In the genomic region with DNA sequence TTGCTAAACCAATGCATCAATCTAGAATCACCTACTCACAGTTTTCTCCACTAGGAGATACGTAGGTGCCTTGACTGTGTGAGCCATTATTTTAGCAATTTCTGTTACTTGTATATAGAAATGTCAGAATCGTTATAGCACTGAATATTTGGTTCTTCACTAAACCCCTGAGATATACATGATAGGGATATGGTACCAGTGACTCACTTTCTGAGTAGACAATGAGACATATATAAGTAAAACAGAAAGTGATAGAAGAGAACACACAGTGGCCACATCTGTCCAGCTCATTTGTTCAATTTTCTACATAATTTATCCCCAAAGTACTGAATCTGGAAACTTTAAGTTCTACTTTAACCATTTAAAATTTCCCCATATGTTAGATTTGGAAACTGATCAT, we compare ENCODE assay signal across 17 cellular contexts.
DNase-seq lines count a peak whose midpoint lies in the region; ATAC-seq and TF ChIP-seq lines count a peak whose summit lies in the region.
"Had no signal": no experiment of that assay in that cellular context is flagged by ENCODE, and none has a peak within 500 bp of the region (broad histone marks: within the 10 kb centered on the region; RNA-seq: fewer than 3 reads in every experiment).

No MANE protein-coding gene starts in this region.

- H3K4me1 Mint-ChIP-seq in activated CD8-positive, alpha-beta memory T cell treated with anti-CD3 and anti-CD28 coated beads, Interleukin-2, amount 10 ng/mL, durations not matched to agents 7 days and 5 days: peaks cover 22% of the 10 kb centered on the region
- H3K4me1 Mint-ChIP-seq in stimulated activated effector memory CD8-positive, alpha-beta T cell treated with anti-CD3 and anti-CD28 coated beads, Interleukin-12 subunit alpha, Interleukin-12 subunit beta, amount 100 ng/mL, for 72 hours: peaks cover 61% of the 10 kb centered on the region
- H3K4me1 Mint-ChIP-seq in mesothelial cell of epicardium: no peaks in the 10 kb centered on the region

- no peak overlapping the region for H3K4me3 Mint-ChIP-seq in activated CD8-positive, alpha-beta memory T cell treated with anti-CD3 and anti-CD28 coated beads, Interleukin-2, amount 10 ng/mL, durations not matched to agents 7 days and 5 days
- peak overlapping the region; percentile 24 for H3K4me3 Mint-ChIP-seq in stimulated activated effector memory CD8-positive, alpha-beta T cell treated with anti-CD3 and anti-CD28 coated beads, Interleukin-12 subunit alpha, Interleukin-12 subunit beta, amount 100 ng/mL, for 72 hours
- no peak overlapping the region for H3K4me3 Mint-ChIP-seq in mesothelial cell of epicardium
- H3K4me3 Mint-ChIP-seq: CD8-positive, alpha-beta T cell had no signal

- H3K27me3 Mint-ChIP-seq in activated CD8-positive, alpha-beta memory T cell treated with anti-CD3 and anti-CD28 coated beads, Interleukin-2, amount 10 ng/mL, durations not matched to agents 7 days and 5 days: no peaks in the 10 kb centered on the region
- no peaks in the 10 kb centered on the region for H3K27me3 Mint-ChIP-seq in mesothelial cell of epicardium (ENCODE audit: low read depth)

- no peak for TF ChIP-seq CTCF in mesothelial cell of epicardium (IDR thresholded peaks at IDR 0.05; ENCODE audit: unreplicated experiment)

- peaks cover 28% of the 10 kb centered on the region for H3K9me3 Mint-ChIP-seq in activated CD8-positive, alpha-beta memory T cell treated with anti-CD3 and anti-CD28 coated beads, Interleukin-2, amount 10 ng/mL, durations not matched to agents 7 days and 5 days (ENCODE audit: low read depth)
- peaks cover 8% of the 10 kb centered on the region for H3K9me3 Mint-ChIP-seq in stimulated activated effector memory CD8-positive, alpha-beta T cell treated with anti-CD3 and anti-CD28 coated beads, Interleukin-12 subunit alpha, Interleukin-12 subunit beta, amount 100 ng/mL, for 72 hours
- H3K9me3 Mint-ChIP-seq in mesothelial cell of epicardium: peaks cover 47% of the 10 kb centered on the region

- CTCF ChIA-PET in activated CD8-positive, alpha-beta memory T cell treated with anti-CD3 and anti-CD28 coated beads, Interleukin-2, amount 10 ng/mL, durations not matched to agents 7 days and 5 days (lab: Charles Lee): interaction anchor here (1.8 kb wide), 1 partner anchor 11 kb away, joined by 4 read pairs; no protein-coding TSS in a partner anchor

- peak; percentile 83 for ATAC-seq in activated CD8-positive, alpha-beta memory T cell treated with anti-CD3 and anti-CD28 coated beads, Interleukin-2, amount 10 ng/mL, durations not matched to agents 7 days and 5 days
- ATAC-seq in GM18867 (IDR thresholded peaks at IDR 0.05; ENCODE audit: unreplicated experiment) (peak; percentile 72), HG03432 (IDR thresholded peaks at IDR 0.05; ENCODE audit: unreplicated experiment) (peak; percentile 49), GM21576 (IDR thresholded peaks at IDR 0.05; ENCODE audit: unreplicated experiment) (no peak)
- peak; percentile 98 for ATAC-seq in stimulated activated effector memory CD8-positive, alpha-beta T cell treated with anti-CD3 and anti-CD28 coated beads, Interleukin-12 subunit alpha, Interleukin-12 subunit beta, amount 100 ng/mL, for 72 hours
- ATAC-seq: CD8-positive, alpha-beta T cell; HepG2; Panc1 had no signal

- peaks cover 54% of the 10 kb centered on the region for H3K36me3 Mint-ChIP-seq in activated CD8-positive, alpha-beta memory T cell treated with anti-CD3 and anti-CD28 coated beads, Interleukin-2, amount 10 ng/mL, durations not matched to agents 7 days and 5 days
- H3K36me3 Mint-ChIP-seq in stimulated activated effector memory CD8-positive, alpha-beta T cell treated with anti-CD3 and anti-CD28 coated beads, Interleukin-12 subunit alpha, Interleukin-12 subunit beta, amount 100 ng/mL, for 72 hours: peaks cover 87% of the 10 kb centered on the region
- H3K36me3 Mint-ChIP-seq in mesothelial cell of epicardium: no peaks in the 10 kb centered on the region

- no peak for DNase-seq in activated CD8-positive, alpha-beta memory T cell treated with anti-CD3 and anti-CD28 coated beads, Interleukin-2, amount 10 ng/mL, durations not matched to agents 7 days and 5 days
- no peak for DNase-seq in activated CD8-positive, alpha-beta memory T cell treated with anti-CD3 and anti-CD28 coated beads for 24 hours
- DNase-seq in stimulated activated effector memory CD8-positive, alpha-beta T cell treated with anti-CD3 and anti-CD28 coated beads, Interleukin-12 subunit alpha, Interleukin-12 subunit beta, amount 100 ng/mL, for 72 hours (ENCODE audit: low spot score in 2 of 2): no peak
- no peak for DNase-seq in mesothelial cell of epicardium (ENCODE audit: low spot score in 2 of 2, unreplicated experiment in 2 of 2)
- DNase-seq: Calu3; CD8-positive, alpha-beta T cell; GM23248; KBM-7; NCI-H1105; NCI-H2081 treated with DMSO at 0.1 percent for 48 hours; NCI-H446 treated with DMSO at 0.1 percent for 48 hours; NCI-H69 had no signal

- no peak overlapping the region for H3K27ac Mint-ChIP-seq in activated CD8-positive, alpha-beta memory T cell treated with anti-CD3 and anti-CD28 coated beads, Interleukin-2, amount 10 ng/mL, durations not matched to agents 7 days and 5 days
- H3K27ac Mint-ChIP-seq in stimulated activated effector memory CD8-positive, alpha-beta T cell treated with anti-CD3 and anti-CD28 coated beads, Interleukin-12 subunit alpha, Interleukin-12 subunit beta, amount 100 ng/mL, for 72 hours: peak overlapping the region; percentile 74
- H3K27ac Mint-ChIP-seq in mesothelial cell of epicardium: no peak overlapping the region
- H3K27ac Mint-ChIP-seq: CD8-positive, alpha-beta T cell had no signal
